Comparison of ENCODE assay signal across 9 cellular contexts in the genomic region with DNA sequence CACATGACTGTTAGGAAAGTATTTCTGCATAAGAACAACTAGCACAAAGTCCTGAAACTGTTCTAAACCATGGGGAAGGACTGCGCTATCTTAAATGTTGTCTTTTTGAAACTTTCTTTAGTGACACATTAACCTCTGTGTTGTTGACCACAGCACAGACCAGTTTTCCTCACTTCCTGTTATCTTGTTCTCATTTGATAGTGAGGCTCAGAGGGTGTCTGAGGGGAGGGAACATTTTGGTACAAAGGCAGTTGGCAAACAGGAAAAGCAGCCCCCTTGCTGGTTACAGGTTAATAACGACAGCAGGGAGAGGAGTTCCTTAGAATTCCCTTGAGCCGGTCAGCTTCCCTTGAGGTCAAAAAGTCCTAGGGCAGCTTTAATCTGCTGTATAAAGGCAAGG.
DNase-seq lines count a peak whose midpoint lies in the region; ATAC-seq and TF ChIP-seq lines count a peak whose summit lies in the region.
"Had no signal": no experiment of that assay in that cellular context is flagged by ENCODE, and none has a peak within 500 bp of the region (broad histone marks: within the 10 kb centered on the region; RNA-seq: fewer than 3 reads in every experiment).

No MANE protein-coding gene starts in this region.

- ATAC-seq in GM18520 (IDR thresholded peaks at IDR 0.05; ENCODE audit: unreplicated experiment), result peak; percentile 98
- peak; percentile 99 for ATAC-seq in GM21786 (IDR thresholded peaks at IDR 0.05; ENCODE audit: unreplicated experiment)
- ATAC-seq in HG03520 (IDR thresholded peaks at IDR 0.05; ENCODE audit: unreplicated experiment), result peak; percentile 95

- H3K4me1 ChIP-seq in iPS-20b (ENCODE audit: insufficient read depth, low read length) (peaks cover 4% of the 10 kb centered on the region; the same call in 1 of the 2 replicates), thyroid gland (no peaks in the 10 kb centered on the region)

- H3K36me3 ChIP-seq in iPS-20b (ENCODE audit: insufficient read depth, low read depth, low read length) (no peaks in the 10 kb centered on the region), thyroid gland (no peaks in the 10 kb centered on the region)

- no peak overlapping the region for H3K4me3 ChIP-seq in iPS-20b (ENCODE audit: low read length)
- no peak overlapping the region for H3K4me3 ChIP-seq in thyroid gland (replicated peaks in 1 of 3)

- H3K27me3 ChIP-seq in iPS-20b (ENCODE audit: insufficient read depth, low read length) (no peaks in the 10 kb centered on the region), thyroid gland (no peaks in the 10 kb centered on the region)

- 35 to 43% methylated on average over 3 of the region's 3 CpGs for WGBS in thyroid gland, 2 donors

- H3K4me1 Mint-ChIP-seq in activated naive CD4-positive, alpha-beta T cell treated with anti-CD3 and anti-CD28 coated beads, Interleukin-2, amount 10 ng/mL, durations not matched to agents 7 days and 5 days, result no peaks in the 10 kb centered on the region

- intact Hi-C loops in thyroid gland (cut with DNase I), result no loop called here

- DNase-seq in activated naive CD4-positive, alpha-beta T cell treated with anti-CD3 and anti-CD28 coated beads, Interleukin-2, amount 10 ng/mL, durations not matched to agents 7 days and 5 days, result no peak
- DNase-seq in NCI-H1092 treated with DMSO at 0.1 percent for 48 hours (lab: John Stamatoyannopoulos, UW), result no peak
- no peak for DNase-seq in thyroid gland
- DNase-seq in NCI-H2196 treated with DMSO at 0.1 percent for 48 hours (lab: John Stamatoyannopoulos, UW; ENCODE audit: unreplicated experiment), result no peak
- DNase-seq: activated gamma-delta T cell had no signal

- no peaks in the 10 kb centered on the region for H3K27me3 Mint-ChIP-seq in activated naive CD4-positive, alpha-beta T cell treated with anti-CD3 and anti-CD28 coated beads, Interleukin-2, amount 10 ng/mL, durations not matched to agents 7 days and 5 days

- no peaks in the 10 kb centered on the region for H3K9me3 ChIP-seq in iPS-20b (ENCODE audit: insufficient read depth, low read depth, low read length)
- H3K9me3 ChIP-seq in thyroid gland, result no peaks in the 10 kb centered on the region

- no peak overlapping the region for H3K4me3 Mint-ChIP-seq in activated naive CD4-positive, alpha-beta T cell treated with anti-CD3 and anti-CD28 coated beads, Interleukin-2, amount 10 ng/mL, durations not matched to agents 7 days and 5 days

- H3K27ac ChIP-seq in iPS-20b (ENCODE audit: low read length), result no peak overlapping the region
- no peak overlapping the region for H3K27ac ChIP-seq in thyroid gland

- H3K27ac Mint-ChIP-seq in activated naive CD4-positive, alpha-beta T cell treated with anti-CD3 and anti-CD28 coated beads, Interleukin-2, amount 10 ng/mL, durations not matched to agents 7 days and 5 days, result no peak overlapping the region

- H3K9ac ChIP-seq in iPS-20b (ENCODE audit: low read depth, low read length), result 0 out of 2 replicates have a peak overlapping the region, but pooled peaks have one; percentile 26

- TF ChIP-seq CTCF in thyroid gland (IDR thresholded peaks at IDR 0.05), result no peak

- H3K36me3 Mint-ChIP-seq in activated naive CD4-positive, alpha-beta T cell treated with anti-CD3 and anti-CD28 coated beads, Interleukin-2, amount 10 ng/mL, durations not matched to agents 7 days and 5 days, result no peaks in the 10 kb centered on the region

- peaks cover under 1% of the 10 kb centered on the region for H3K9me3 Mint-ChIP-seq in activated naive CD4-positive, alpha-beta T cell treated with anti-CD3 and anti-CD28 coated beads, Interleukin-2, amount 10 ng/mL, durations not matched to agents 7 days and 5 days

- CTCF ChIA-PET in activated naive CD4-positive, alpha-beta T cell treated with anti-CD3 and anti-CD28 coated beads, Interleukin-2, amount 10 ng/mL, durations not matched to agents 7 days and 5 days (lab: Charles Lee), result no interaction called here

- TF ChIP-seq POLR2A in thyroid gland (IDR thresholded peaks at IDR 0.05), result no peak
